In the genomic region with DNA sequence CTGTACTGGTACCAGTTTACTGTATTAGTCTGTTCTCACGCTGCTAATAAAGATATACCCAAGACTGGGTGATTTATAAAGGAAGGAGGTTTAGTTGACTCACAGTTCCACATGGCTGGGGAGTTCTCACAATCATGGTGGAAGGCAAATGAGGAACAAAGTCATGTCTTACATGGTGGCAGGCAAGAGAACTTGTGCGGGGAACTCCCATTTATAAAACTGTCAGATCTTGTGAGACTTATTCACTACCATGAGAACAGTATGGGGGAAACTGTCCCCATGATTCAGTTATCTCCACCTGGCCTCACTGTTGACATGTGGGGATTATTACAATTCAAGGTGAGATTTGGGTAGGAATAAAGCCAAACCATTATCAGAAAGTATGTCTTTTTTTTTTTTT, we compare ENCODE assay signal across 2 cellular contexts.
TF ChIP-seq lines count a peak whose summit lies in the region.

No MANE protein-coding gene starts in this region.

TF ChIP-seq in K562, 482 proteins besides CTCF, POLR2A, EP300 and RAD21:
- TF ChIP-seq MEIS2 (IDR thresholded peaks at IDR 0.05; ENCODE audit: partially characterized antibody): peak; percentile 7
- TF ChIP-seq ZFP36 (IDR thresholded peaks at IDR 0.05; ENCODE audit: low read depth, low read length, partially characterized antibody): peak; percentile 61
- 0 out of 2 replicates have a peak, but pooled peaks have one; percentile 38 for TF ChIP-seq EHMT2 (IDR thresholded peaks at IDR 0.05)
- TF ChIP-seq CBX5 (IDR thresholded peaks at IDR 0.05; ENCODE audit: borderline replicate concordance, low read depth): 0 out of 2 replicates have a peak, but pooled peaks have one; percentile 12

TF ChIP-seq in HepG2, 621 proteins besides CTCF, POLR2A, EP300 and RAD21:
- peak; percentile 60; the same call in 1 of the 2 replicates for TF ChIP-seq ZNF430 (CRISPR knock-in tag; IDR thresholded peaks at IDR 0.05)
